ENCODE assay signal across 8 cellular contexts in genomic region chr1:117051224-117052064, GRCh38. TPM values are rescaled to one million over a fixed set of nuclear protein-coding genes. Genes with fewer than 3 reads are reported as not detected.
A peak's percentile ranks its signal among the peaks of the same experiment; 100 is the strongest.
DNase-seq lines count a peak whose midpoint lies in the region; ATAC-seq and TF ChIP-seq lines count a peak whose summit lies in the region.

No MANE protein-coding gene starts in this region.

- peak overlapping the region; percentile 72 for H3K4me2 ChIP-seq in skeletal muscle satellite cell (ENCODE audit: low read length)

- H3K36me3 Mint-ChIP-seq in dendritic cell treated with granulocyte-macrophage colony-stimulating factor and Interleukin-4, amounts not matched to agents 40 ng/mL and 50 ng/mL, for 4 days (ENCODE audit: low read depth) = no peaks in the 10 kb centered on the region

- DNase-seq in RWPE1 (ENCODE audit: low spot score) (peak; percentile 13), EL (no peak), SKM-1 (lab: John Stamatoyannopoulos, UW; ENCODE audit: unreplicated experiment) (no peak)
- no peak for DNase-seq in effector CD4-positive, alpha-beta T cell

- H3K9me3 ChIP-seq in skeletal muscle satellite cell (replicated peaks; ENCODE audit: low read length) = no peaks in the 10 kb centered on the region

- POLR2A ChIA-PET in RWPE1 (lab: Yijun Ruan, JAX; ENCODE audit: low non-redundant PET) = no interaction called here

- H3K36me3 ChIP-seq in skeletal muscle satellite cell (ENCODE audit: insufficient read depth, low read length) = no peaks in the 10 kb centered on the region

- intact Hi-C loops in dendritic cell treated with granulocyte-macrophage colony-stimulating factor and Interleukin-4, amounts not matched to agents 40 ng/mL and 50 ng/mL, for 4 days (cut with micrococcal nuclease) = no loop called here

- peak overlapping the region; percentile 57 for H3K4me3 Mint-ChIP-seq in dendritic cell treated with granulocyte-macrophage colony-stimulating factor and Interleukin-4, amounts not matched to agents 40 ng/mL and 50 ng/mL, for 4 days

- peaks cover 9% of the 10 kb centered on the region for H3K4me1 ChIP-seq in skeletal muscle satellite cell (ENCODE audit: control insufficient read depth, insufficient read depth, low read length)

- H3K4me1 Mint-ChIP-seq in dendritic cell treated with granulocyte-macrophage colony-stimulating factor and Interleukin-4, amounts not matched to agents 40 ng/mL and 50 ng/mL, for 4 days (ENCODE audit: low read depth) = peaks cover 50% of the 10 kb centered on the region

- no peaks in the 10 kb centered on the region for H3K9me3 Mint-ChIP-seq in dendritic cell treated with granulocyte-macrophage colony-stimulating factor and Interleukin-4, amounts not matched to agents 40 ng/mL and 50 ng/mL, for 4 days

- peak overlapping the region; percentile 55 for H3K4me3 ChIP-seq in skeletal muscle satellite cell (ENCODE audit: low read length)

- H3K27ac ChIP-seq in RWPE1 = no peak overlapping the region

- no peaks in the 10 kb centered on the region for H3K27me3 Mint-ChIP-seq in dendritic cell treated with granulocyte-macrophage colony-stimulating factor and Interleukin-4, amounts not matched to agents 40 ng/mL and 50 ng/mL, for 4 days

- peak overlapping the region; percentile 68 for H3K27ac Mint-ChIP-seq in dendritic cell treated with granulocyte-macrophage colony-stimulating factor and Interleukin-4, amounts not matched to agents 40 ng/mL and 50 ng/mL, for 4 days

- no peaks in the 10 kb centered on the region for H3K27me3 ChIP-seq in skeletal muscle satellite cell (ENCODE audit: control insufficient read depth, insufficient read depth, low read length)

- CTCF ChIA-PET in RWPE1 (lab: Yijun Ruan, JAX) = interaction anchor here (0.6 kb wide), 1 partner anchor 578 kb away, joined by 3 read pairs; no protein-coding TSS in a partner anchor

- peak overlapping the region; percentile 65 for H3K9ac ChIP-seq in skeletal muscle satellite cell (ENCODE audit: low read depth, low read length)

- no peak for TF ChIP-seq CTCF in RWPE1 (conservative IDR thresholded peaks at IDR 0.05; ENCODE audit: low read depth)

- ATAC-seq in GM18868 (IDR thresholded peaks at IDR 0.05; ENCODE audit: unreplicated experiment) (peak; percentile 90), HG02885 (IDR thresholded peaks at IDR 0.05; ENCODE audit: poor library complexity, unreplicated experiment) (peak; percentile 91)

RNA-seq across cellular contexts. Expression of gene TTF2, which starts 8.7 kb away (rescaled TPM):
- total RNA-seq in skeletal muscle satellite cell (2012; rRNA removed) = 11.4 and 19.0 TPM in 2 replicates

RNA-seq across cellular contexts. Expression of gene CD101, which starts 49.9 kb away (rescaled TPM):
- total RNA-seq in skeletal muscle satellite cell (2012; rRNA removed) = 0.22 TPM in 1 of 2 replicates, not detected in the other
